Comparison of ENCODE assay signal across 1 cellular context in genomic region chr20:47318596-47319516, GRCh38.
A peak's percentile ranks its signal among the peaks of the same experiment; 100 is the strongest.
TF ChIP-seq lines count a peak whose summit lies in the region.

No MANE protein-coding gene starts in this region.

TF ChIP-seq in HEK293, 187 proteins besides CTCF, POLR2A, EP300 and RAD21 (continued from another document):
- TF ChIP-seq, protein P1, sequence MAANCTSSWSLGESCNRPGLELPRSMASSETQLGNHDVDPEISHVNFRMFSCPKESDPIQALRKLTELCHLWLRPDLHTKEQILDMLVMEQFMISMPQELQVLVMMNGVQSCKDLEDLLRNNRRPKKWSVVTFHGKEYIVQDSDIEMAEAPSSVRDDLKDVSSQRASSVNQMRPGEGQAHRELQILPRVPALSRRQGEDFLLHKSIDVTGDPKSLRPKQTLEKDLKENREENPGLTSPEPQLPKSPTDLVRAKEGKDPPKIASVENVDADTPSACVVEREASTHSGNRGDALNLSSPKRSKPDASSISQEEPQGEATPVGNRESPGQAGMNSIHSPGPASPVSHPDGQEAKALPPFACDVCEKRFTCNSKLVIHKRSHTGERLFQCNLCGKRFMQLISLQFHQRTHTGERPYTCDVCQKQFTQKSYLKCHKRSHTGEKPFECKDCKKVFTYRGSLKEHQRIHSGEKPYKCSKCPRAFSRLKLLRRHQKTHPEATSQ (tag by site-specific recombination; IDR thresholded peaks at IDR 0.05): no peak
- TF ChIP-seq ZNF624 (tag by site-specific recombination; IDR thresholded peaks at IDR 0.05) (no peak), ZNF707 (tag by site-specific recombination; IDR thresholded peaks at IDR 0.05) (no peak), ZNF621 (tag by site-specific recombination; IDR thresholded peaks at IDR 0.05) (no peak), ZNF521 (tag by site-specific recombination; IDR thresholded peaks at IDR 0.05) (no peak), PBX3 (CRISPR knock-in tag; IDR thresholded peaks at IDR 0.05) (no peak), HOXA7 (CRISPR knock-in tag; IDR thresholded peaks at IDR 0.05; ENCODE audit: borderline replicate concordance) (no peak), ZNF157 (tag by site-specific recombination; IDR thresholded peaks at IDR 0.05) (no peak), ZNF792 (tag by site-specific recombination; IDR thresholded peaks at IDR 0.05) (no peak), TCF7L2 (IDR thresholded peaks at IDR 0.05; ENCODE audit: borderline replicate concordance, low read depth, low read length) (no peak), ZNF335 (tag by site-specific recombination; conservative IDR thresholded peaks at IDR 0.05) (no peak), PRDM1 (tag by site-specific recombination; IDR thresholded peaks at IDR 0.05) (peak; percentile 90), GLIS1 (tag by site-specific recombination; IDR thresholded peaks at IDR 0.05) (no peak), ZNF174 (tag by site-specific recombination; IDR thresholded peaks at IDR 0.05) (no peak), ZNF600 (tag by site-specific recombination; IDR thresholded peaks at IDR 0.05) (peak; percentile 70; the same call in 1 of the 2 replicates), SCRT2 (tag by site-specific recombination; IDR thresholded peaks at IDR 0.05) (0 out of 2 replicates have a peak, but pooled peaks have one; percentile 45), ZNF785 (tag by site-specific recombination; IDR thresholded peaks at IDR 0.05) (no peak), ZNF140 (tag by site-specific recombination; IDR thresholded peaks at IDR 0.05) (no peak), ZNF791 (tag by site-specific recombination; IDR thresholded peaks at IDR 0.05) (no peak), IKZF3 (tag by site-specific recombination; IDR thresholded peaks at IDR 0.05) (0 out of 2 replicates have a peak, but pooled peaks have one; percentile 32), ZBTB17 (tag by site-specific recombination; IDR thresholded peaks at IDR 0.05) (peak; percentile 47)
- TF ChIP-seq, protein P2, sequence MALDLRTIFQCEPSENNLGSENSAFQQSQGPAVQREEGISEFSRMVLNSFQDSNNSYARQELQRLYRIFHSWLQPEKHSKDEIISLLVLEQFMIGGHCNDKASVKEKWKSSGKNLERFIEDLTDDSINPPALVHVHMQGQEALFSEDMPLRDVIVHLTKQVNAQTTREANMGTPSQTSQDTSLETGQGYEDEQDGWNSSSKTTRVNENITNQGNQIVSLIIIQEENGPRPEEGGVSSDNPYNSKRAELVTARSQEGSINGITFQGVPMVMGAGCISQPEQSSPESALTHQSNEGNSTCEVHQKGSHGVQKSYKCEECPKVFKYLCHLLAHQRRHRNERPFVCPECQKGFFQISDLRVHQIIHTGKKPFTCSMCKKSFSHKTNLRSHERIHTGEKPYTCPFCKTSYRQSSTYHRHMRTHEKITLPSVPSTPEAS (tag by site-specific recombination; IDR thresholded peaks at IDR 0.05): no peak
- TF ChIP-seq, protein P3, sequence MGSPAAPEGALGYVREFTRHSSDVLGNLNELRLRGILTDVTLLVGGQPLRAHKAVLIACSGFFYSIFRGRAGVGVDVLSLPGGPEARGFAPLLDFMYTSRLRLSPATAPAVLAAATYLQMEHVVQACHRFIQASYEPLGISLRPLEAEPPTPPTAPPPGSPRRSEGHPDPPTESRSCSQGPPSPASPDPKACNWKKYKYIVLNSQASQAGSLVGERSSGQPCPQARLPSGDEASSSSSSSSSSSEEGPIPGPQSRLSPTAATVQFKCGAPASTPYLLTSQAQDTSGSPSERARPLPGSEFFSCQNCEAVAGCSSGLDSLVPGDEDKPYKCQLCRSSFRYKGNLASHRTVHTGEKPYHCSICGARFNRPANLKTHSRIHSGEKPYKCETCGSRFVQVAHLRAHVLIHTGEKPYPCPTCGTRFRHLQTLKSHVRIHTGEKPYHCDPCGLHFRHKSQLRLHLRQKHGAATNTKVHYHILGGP (tag by site-specific recombination; IDR thresholded peaks at IDR 0.05): no peak
